Comparison of ENCODE assay signal across 11 cellular contexts in genomic region chr17:35101036-35101435, GRCh38. TPM values are rescaled to one million over a fixed set of nuclear protein-coding genes. Genes with fewer than 3 reads are reported as not detected.
"Had no signal": no experiment of that assay in that cellular context is flagged by ENCODE, and none has a peak within 500 bp of the region (broad histone marks: within the 10 kb centered on the region; RNA-seq: fewer than 3 reads in every experiment).

No MANE protein-coding gene starts in this region.

- H3K9me3 Mint-ChIP-seq: HFFc6 had no signal

- H3K9me3 ChIP-seq: HAP-1 had no signal

- H3K27ac Mint-ChIP-seq: HFFc6 had no signal

- H3K4me3 ChIP-seq: GM23248, HAP-1, K562 had no signal

- DNase-seq: GM23248, GOT3, H7, HFFc6, IMR-90, KG1 had no signal

- H3K27ac ChIP-seq: GM23248 had no signal

- ATAC-seq: HCT116, K562 had no signal

- H3K4me1 ChIP-seq: HAP-1 had no signal

- H3K4me3 Mint-ChIP-seq: HFFc6 had no signal

RNA-seq across cellular contexts. Expression of gene FNDC8, which starts 20.4 kb away (rescaled TPM):
- total RNA-seq: GM23248, HFFc6, HT-29, IMR-90, K562 had no signal
- polyA plus RNA-seq: GM23248, IMR-90 had no signal

RNA-seq across cellular contexts. Expression of gene UNC45B, which starts 46.6 kb away (rescaled TPM):
- total RNA-seq: GM23248, H4, HFFc6, HT-29, IMR-90, K562 had no signal
- polyA plus RNA-seq: GM23248, IMR-90, K562 had no signal
